ENCODE assay signal across 22 cellular contexts in the genomic region with DNA sequence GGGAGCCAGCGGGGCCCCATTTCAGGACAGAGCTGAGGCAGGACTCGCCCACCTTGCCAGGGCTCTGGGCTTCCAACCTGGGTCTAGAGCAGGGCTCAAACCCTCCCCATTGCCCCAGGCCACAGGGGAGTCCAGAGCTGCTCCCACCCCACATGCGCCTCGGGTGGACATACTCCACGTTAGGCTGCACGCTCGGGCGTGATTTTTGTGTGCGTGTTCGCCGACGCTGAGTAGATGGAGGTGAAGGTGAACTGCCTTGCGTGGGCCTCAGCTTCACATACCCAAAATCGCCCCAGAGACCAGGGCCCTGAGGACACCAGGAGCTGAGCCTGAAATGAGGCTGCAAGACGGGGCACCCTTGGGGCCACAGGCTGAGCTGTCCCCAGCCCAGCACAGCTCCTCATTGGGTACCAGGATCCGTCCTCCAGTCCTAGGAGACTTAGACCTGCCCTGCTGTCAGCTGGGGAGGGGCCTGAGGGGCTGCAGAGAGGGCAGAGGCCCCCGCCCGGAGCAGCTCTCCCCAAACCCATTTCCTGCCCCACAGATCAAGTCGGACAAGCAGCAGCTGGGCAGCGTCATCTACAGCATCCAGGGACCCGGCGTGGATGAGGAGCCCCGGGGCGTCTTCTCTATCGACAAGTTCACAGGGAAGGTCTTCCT. TPM values are rescaled to one million over a fixed set of nuclear protein-coding genes. Genes with fewer than 3 reads are reported as not detected.
DNase-seq lines count a peak whose midpoint lies in the region; ATAC-seq, FAIRE-seq and TF ChIP-seq lines count a peak whose summit lies in the region.
"Had no signal": no experiment of that assay in that cellular context is flagged by ENCODE, and none has a peak within 500 bp of the region (broad histone marks: within the 10 kb centered on the region; RNA-seq: fewer than 3 reads in every experiment).

No MANE protein-coding gene starts in this region.

- 0% methylated on average over 5 of the region's 25 CpGs; no CpG with 5 or more reads in 1 of the 2 experiments for WGBS in IMR-90 (ENCODE audit: extremely low coverage in 2 of 2, insufficient read length in 1 of 2), 2 experiments
- WGBS in neuronal stem cell (ENCODE audit: extremely low coverage in 2 of 2, insufficient read length in 2 of 2, insufficient replicate concordance in 1 of 2), 2 donors: no CpG with 5 or more reads among the region's 25 CpGs
- 79 to 85% methylated on average over 25 of the region's 25 CpGs for WGBS in aorta, 2 donors

- no peak for ATAC-seq in IMR-90 (ENCODE audit: low read depth)
- ATAC-seq in aorta (ENCODE audit: low FRiP score): no peak
- ATAC-seq: CD8-positive, alpha-beta T cell had no signal

- H2AFZ ChIP-seq in IMR-90 (replicated peaks; ENCODE audit: low read length, poor library complexity): no peak overlapping the region
- H2AFZ ChIP-seq in neuronal stem cell (ENCODE audit: low read length): no peak overlapping the region

- H3K4me1 ChIP-seq in BLaER1 (peaks cover 80% of the 10 kb centered on the region), IMR-90 (ENCODE audit: control insufficient read depth, insufficient read depth, low read length) (no peaks in the 10 kb centered on the region), neuronal stem cell (ENCODE audit: control insufficient read depth in 2 of 2, insufficient read depth in 1 of 2, low read depth in 1 of 2, low read length in 2 of 2) (no peaks in the 10 kb centered on the region), aorta (ENCODE audit: control insufficient read depth in 1 of 2, insufficient read depth in 2 of 2, low read length in 2 of 2) (no peaks in the 10 kb centered on the region)
- H3K4me1 ChIP-seq: BE2C, Caco-2 had no signal

- H4K91ac ChIP-seq in IMR-90 (ENCODE audit: insufficient read depth, low read depth, low read length): no peak overlapping the region
- no peak overlapping the region for H4K91ac ChIP-seq in neuronal stem cell (ENCODE audit: low read depth, low read length, poor library complexity)

- POLR2A ChIA-PET in IMR-90 (lab: Charles Lee; ENCODE audit: unreplicated experiment): no interaction called here

- no peak overlapping the region for H4K8ac ChIP-seq in IMR-90 (ENCODE audit: low read depth in 2 of 2, low read length in 2 of 2)
- no peak overlapping the region for H4K8ac ChIP-seq in neuronal stem cell (ENCODE audit: low read depth, low read length)

- H4K20me1 ChIP-seq in BLaER1 (no peaks in the 10 kb centered on the region), IMR-90 (ENCODE audit: insufficient read depth, low read length) (no peaks in the 10 kb centered on the region)

- H3K14ac ChIP-seq in IMR-90 (replicated peaks; ENCODE audit: low read depth, low read length): no peak overlapping the region
- H3K14ac ChIP-seq in neuronal stem cell (ENCODE audit: low read length): no peak overlapping the region

- TF ChIP-seq CTCF in IMR-90 (conservative IDR thresholded peaks at IDR 0.05; ENCODE audit: low read depth, low read length): no peak

- H3K27me3 ChIP-seq in BLaER1 (0 out of 2 replicates have a peak, but pooled peaks cover 11% of the 10 kb centered on the region), IMR-90 (ENCODE audit: control insufficient read depth, insufficient read depth, low read length) (peaks cover 41% of the 10 kb centered on the region), neuronal stem cell (ENCODE audit: control insufficient read depth in 3 of 3, insufficient read depth in 3 of 3, low read depth in 1 of 3, low read length in 3 of 3) (peaks cover 0 to 48% (median 5%) of the 10 kb centered on the region in 3 experiments), aorta (ENCODE audit: control insufficient read depth in 1 of 2, insufficient read depth in 2 of 2, low read length in 1 of 2) (no peaks in the 10 kb centered on the region)

- H3K36me3 ChIP-seq in BLaER1 (no peaks in the 10 kb centered on the region), IMR-90 (ENCODE audit: control insufficient read depth, insufficient read depth, low read length) (no peaks in the 10 kb centered on the region), neuronal stem cell (replicated peaks in 1 of 2; ENCODE audit: control insufficient read depth in 2 of 2, insufficient read depth in 2 of 2, low read length in 2 of 2) (no peaks in the 10 kb centered on the region), aorta (ENCODE audit: control insufficient read depth in 1 of 2, insufficient read depth in 2 of 2, low read length in 1 of 2) (no peaks in the 10 kb centered on the region)
- H3K36me3 ChIP-seq: BE2C; BLaER1 treated with 17β-estradiol and CSF1 and Interleukin-3, amounts not matched to agents 10 nM and 100 nM had no signal

- TF ChIP-seq POLR2A in IMR-90 (IDR thresholded peaks at IDR 0.05; ENCODE audit: low read depth, low read length): no peak
- TF ChIP-seq POLR2A in GM12892 (IDR thresholded peaks at IDR 0.05; ENCODE audit: low read depth, low read length): no peak

- intact Hi-C loops in IMR-90 (cut with micrococcal nuclease) (no loop called here), aorta (cut with DNase I) (no loop called here)

- H2AK9ac ChIP-seq in IMR-90 (replicated peaks; ENCODE audit: low read depth, low read length, poor library complexity): peak overlapping the region; percentile 70

- H4K5ac ChIP-seq in IMR-90 (ENCODE audit: low read depth, low read length): no peak overlapping the region

- no peak overlapping the region for H2AK5ac ChIP-seq in IMR-90 (ENCODE audit: low read depth, low read length)
- H2AK5ac ChIP-seq in neuronal stem cell (ENCODE audit: low read depth, low read length): no peak overlapping the region

- H3K23ac ChIP-seq in IMR-90 (ENCODE audit: low read depth, low read length) (no peak overlapping the region), neuronal stem cell (ENCODE audit: low read depth, low read length, poor library complexity) (peak overlapping the region; percentile 44)

- H2BK15ac ChIP-seq in IMR-90 (ENCODE audit: low read depth, low read length) (no peak overlapping the region), neuronal stem cell (ENCODE audit: low read length) (peak overlapping the region; percentile 75)

- no peak overlapping the region for H2BK12ac ChIP-seq in neuronal stem cell (ENCODE audit: low read length)

- H3K9me3 ChIP-seq in BLaER1 (no peaks in the 10 kb centered on the region), IMR-90 (ENCODE audit: control insufficient read depth, insufficient read depth, low read length) (no peaks in the 10 kb centered on the region), neuronal stem cell (replicated peaks in 1 of 2; ENCODE audit: control insufficient read depth in 2 of 2, insufficient read depth in 1 of 2, low read depth in 1 of 2, low read length in 2 of 2) (no peaks in the 10 kb centered on the region), aorta (ENCODE audit: control insufficient read depth, low read length) (no peaks in the 10 kb centered on the region)
- H3K9me3 ChIP-seq: BE2C; BLaER1 treated with 17β-estradiol and CSF1 and Interleukin-3, amounts not matched to agents 10 nM and 100 nM; Caco-2 had no signal

- H3K18ac ChIP-seq in IMR-90 (ENCODE audit: low read depth, low read length) (no peak overlapping the region), neuronal stem cell (ENCODE audit: low read length) (peak overlapping the region; percentile 28)

- no peak for DNase-seq in IMR-90
- no peak for DNase-seq in neuronal stem cell (ENCODE audit: low spot score)
- DNase-seq in GM12892 (ENCODE audit: insufficient read length): no peak
- no peak for DNase-seq in UCSD-AML1 (lab: John Stamatoyannopoulos, UW; ENCODE audit: unreplicated experiment)
- DNase-seq in aorta: no peak
- DNase-seq: 8988T; ACHN; BE2C; Caco-2; Calu3; CD4-positive, alpha-beta T cell; DMS79 treated with DMSO at 0.1 percent for 48 hours; GF-D8 had no signal

- H3K4me3 ChIP-seq in BLaER1 (no peak overlapping the region), IMR-90 (ENCODE audit: insufficient read depth, low read depth, low read length) (no peak overlapping the region), neuronal stem cell (ENCODE audit: low read length in 2 of 2) (no peak overlapping the region), aorta (ENCODE audit: low read length in 2 of 2) (no peak overlapping the region)
- H3K4me3 ChIP-seq: BLaER1 treated with 17β-estradiol and CSF1 and Interleukin-3, amounts not matched to agents 10 nM and 100 nM had no signal

- H3K79me1 ChIP-seq in IMR-90 (ENCODE audit: low read depth in 1 of 2, low read length in 2 of 2) (no peaks in the 10 kb centered on the region), neuronal stem cell (ENCODE audit: low read depth, low read length) (no peaks in the 10 kb centered on the region)

- CTCF ChIA-PET in IMR-90 (lab: Yijun Ruan, JAX): no interaction called here

- no peaks in the 10 kb centered on the region for H3K9me1 ChIP-seq in IMR-90 (ENCODE audit: insufficient read depth, low read length)

- BruUV-seq in IMR-90 (replicated peaks; lab: Mats Ljungman, UMichigan): no TSS peak

- dilution Hi-C loops in IMR-90 (cut with HindIII; ENCODE audit: low sequenced_read_pairs, unreplicated experiment): no loop called here

- H3K4me2 ChIP-seq in BLaER1 (0 out of 2 replicates have a peak overlapping the region, but pooled peaks have one; percentile 25), IMR-90 (ENCODE audit: low read depth, low read length) (no peak overlapping the region), neuronal stem cell (ENCODE audit: insufficient read depth, low read length, poor library complexity, severe bottlenecking) (no peak overlapping the region)

- no peak overlapping the region for H3K9ac ChIP-seq in BLaER1
- H3K9ac ChIP-seq in IMR-90 (ENCODE audit: low read depth, low read length): no peak overlapping the region
- H3K9ac ChIP-seq in neuronal stem cell (ENCODE audit: low read depth, low read length, poor library complexity): no peak overlapping the region
- H3K9ac ChIP-seq: BLaER1 treated with 17β-estradiol and CSF1 and Interleukin-3, amounts not matched to agents 10 nM and 100 nM had no signal

- no peak overlapping the region for H2BK5ac ChIP-seq in IMR-90 (ENCODE audit: low read depth, low read length, poor library complexity, severe bottlenecking)
- no peak overlapping the region for H2BK5ac ChIP-seq in neuronal stem cell (ENCODE audit: low read length)

- H3K27ac ChIP-seq in BLaER1 (0 out of 2 replicates have a peak overlapping the region, but pooled peaks have one; percentile 3), IMR-90 (ENCODE audit: insufficient read depth, low read length) (no peak overlapping the region), neuronal stem cell (replicated peaks; ENCODE audit: low read length) (no peak overlapping the region), aorta (ENCODE audit: low read depth in 1 of 2, low read length in 2 of 2) (no peak overlapping the region)
- H3K27ac ChIP-seq: BLaER1 treated with 17β-estradiol and CSF1 and Interleukin-3, amounts not matched to agents 10 nM and 100 nM; C4-2B had no signal

- no peak overlapping the region for H3K56ac ChIP-seq in IMR-90 (ENCODE audit: extremely low read depth, insufficient read depth, low read length)

- H2BK20ac ChIP-seq in IMR-90 (ENCODE audit: low read depth, low read length): no peak overlapping the region

- in situ Hi-C loops in IMR-90 (cut with MboI; ENCODE audit: low sequenced_read_pairs): no loop called here

- H2BK120ac ChIP-seq in IMR-90 (ENCODE audit: low read depth, low read length) (no peak overlapping the region), neuronal stem cell (ENCODE audit: low read depth, low read length) (no peak overlapping the region)

- H3K4ac ChIP-seq in IMR-90 (ENCODE audit: low read depth, low read length) (no peak overlapping the region), neuronal stem cell (ENCODE audit: low read length) (no peak overlapping the region)

- TF ChIP-seq RAD21 in IMR-90 (IDR thresholded peaks at IDR 0.05; ENCODE audit: low read length): no peak

- no peak for FAIRE-seq in GM12892 (lab: Jason Lieb, UNC)
- FAIRE-seq: A204.1, D721Med, G401.6, GM12891, GM18507 had no signal

RNA-seq across cellular contexts. Expression of gene CDH15, which starts 8.2 kb away (rescaled TPM):
- total RNA-seq in IMR-90 (2012; rRNA removed): 0.18 and 0.28 TPM in 2 replicates
- polyA plus RNA-seq in IMR-90 (2012; rRNA removed): 0.62 and 0.65 TPM in 2 replicates
- 0.74 and 0.78 TPM in 2 replicates for polyA plus RNA-seq in IMR-90 (2012; cell fraction: cytosol; rRNA removed)
- 0.42 and 0.99 TPM in 2 replicates for polyA plus RNA-seq in IMR-90 (2012; cell fraction: nucleus; rRNA removed; ENCODE audit: low replicate concordance)
- polyA plus RNA-seq in neuronal stem cell (2013, experiment 1 of 2): 0.03 TPM
- polyA plus RNA-seq in neuronal stem cell (2013, experiment 2 of 2): 0.03 TPM
- polyA plus RNA-seq in GM12892 (2012; ENCODE audit: missing spikeins): 0.40 TPM
- total RNA-seq in aorta: under 1 TPM in 1 of 2 donors, not detected in 1; 0.21 TPM
- under 1 TPM in 1 of 2 donors, not detected in 1; 0.08 TPM for polyA plus RNA-seq in aorta
- total RNA-seq: Caco-2; Calu3; CD4-positive, alpha-beta T cell had no signal

RNA-seq across cellular contexts. Expression of gene SLC22A31, which starts 20.6 kb away (rescaled TPM):
- total RNA-seq in IMR-90 (2012; rRNA removed): 0.18 and 0.56 TPM in 2 replicates
- 5.0 and 5.5 TPM in 2 replicates for polyA plus RNA-seq in IMR-90 (2012; rRNA removed)
- 2.8 and 4.2 TPM in 2 replicates for polyA plus RNA-seq in IMR-90 (2012; cell fraction: cytosol; rRNA removed)
- polyA plus RNA-seq in IMR-90 (2012; cell fraction: nucleus; rRNA removed; ENCODE audit: low replicate concordance): 48.5 and 137 TPM in 2 replicates
- 0.67 TPM for polyA plus RNA-seq in neuronal stem cell (2013, experiment 1 of 2)
- polyA plus RNA-seq in neuronal stem cell (2013, experiment 2 of 2): 0.97 TPM
- not detected for polyA plus RNA-seq in GM12892 (2012; ENCODE audit: missing spikeins)
- 1 to 10 TPM in 1 of 2 donors, not detected in 1; 4.0 TPM for total RNA-seq in aorta
- polyA plus RNA-seq in aorta: 1 to 10 TPM in 1 of 2 donors, under 1 TPM in 1; 0.75 to 2.9 TPM

RNA-seq across cellular contexts. Expression of gene ZNF778, which starts 37.7 kb away (rescaled TPM):
- total RNA-seq in IMR-90 (2012; rRNA removed) (8.3 and 9.9 TPM in 2 replicates), aorta (10 to 100 TPM; 12.7 to 14.9 TPM)
- polyA plus RNA-seq in IMR-90 (2012; rRNA removed) (4.1 and 5.6 TPM in 2 replicates), aorta (1 to 10 TPM; 2.6 to 3.2 TPM)
- 1.6 and 2.1 TPM in 2 replicates for polyA plus RNA-seq in IMR-90 (2012; cell fraction: cytosol; rRNA removed)
- 10.5 and 11.8 TPM in 2 replicates for polyA plus RNA-seq in IMR-90 (2012; cell fraction: nucleus; rRNA removed; ENCODE audit: low replicate concordance)
- polyA plus RNA-seq in neuronal stem cell (2013, experiment 1 of 2): 7.7 TPM
- polyA plus RNA-seq in neuronal stem cell (2013, experiment 2 of 2): 8.7 TPM
- polyA plus RNA-seq in GM12892 (2012; ENCODE audit: missing spikeins): 3.6 TPM
